1 cellular context compared by ENCODE assay signal in the genomic region with DNA sequence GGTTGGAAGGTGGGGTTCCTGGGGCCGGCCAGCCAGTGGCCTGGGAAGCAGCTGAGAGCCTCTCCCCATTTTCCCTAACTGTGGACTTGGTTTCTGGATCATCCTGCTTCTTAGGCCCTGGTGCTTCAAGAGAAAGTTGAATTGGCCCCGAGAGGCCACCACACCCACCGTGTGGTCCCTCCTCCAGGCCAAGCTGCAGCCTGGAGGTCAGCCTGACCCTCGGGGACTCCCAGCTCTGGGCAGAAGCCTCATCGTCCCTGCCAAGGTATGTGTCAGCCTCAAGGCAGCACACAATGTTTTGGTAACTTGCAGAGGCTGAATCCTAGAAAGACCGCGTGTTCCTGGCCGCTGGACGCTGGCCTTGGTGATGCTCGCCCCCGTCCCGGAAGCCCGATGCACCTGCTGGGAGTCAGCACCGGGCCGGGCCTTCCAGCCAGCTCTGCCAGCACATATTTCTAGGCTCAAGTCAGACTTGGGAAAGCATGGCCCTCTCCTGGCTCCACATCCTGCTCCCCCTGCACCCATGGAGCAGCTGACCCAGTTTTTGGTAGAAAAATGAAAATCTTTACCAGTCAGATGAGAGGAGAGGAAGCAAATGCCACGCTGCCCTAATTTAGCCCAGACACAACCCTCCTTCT.
A peak's percentile ranks its signal among the peaks of the same experiment; 100 is the strongest.
TF ChIP-seq lines count a peak whose summit lies in the region.

No MANE protein-coding gene starts in this region.

TF ChIP-seq in HepG2, 621 proteins besides CTCF, POLR2A, EP300 and RAD21 (continued from another document and continues in another):
- TF ChIP-seq, protein P1, sequence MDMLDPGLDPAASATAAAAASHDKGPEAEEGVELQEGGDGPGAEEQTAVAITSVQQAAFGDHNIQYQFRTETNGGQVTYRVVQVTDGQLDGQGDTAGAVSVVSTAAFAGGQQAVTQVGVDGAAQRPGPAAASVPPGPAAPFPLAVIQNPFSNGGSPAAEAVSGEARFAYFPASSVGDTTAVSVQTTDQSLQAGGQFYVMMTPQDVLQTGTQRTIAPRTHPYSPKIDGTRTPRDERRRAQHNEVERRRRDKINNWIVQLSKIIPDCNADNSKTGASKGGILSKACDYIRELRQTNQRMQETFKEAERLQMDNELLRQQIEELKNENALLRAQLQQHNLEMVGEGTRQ (IDR thresholded peaks at IDR 0.05; ENCODE audit: low read depth, low read length): no peak
- TF ChIP-seq, protein P1 (CRISPR knock-in tag; IDR thresholded peaks at IDR 0.05; ENCODE audit: borderline replicate concordance): no peak
- TF ChIP-seq MAFF (IDR thresholded peaks at IDR 0.05; ENCODE audit: low read depth, low read length): no peak
- no peak for TF ChIP-seq RORA (CRISPR knock-in tag; IDR thresholded peaks at IDR 0.05)
- TF ChIP-seq HNF4A (CRISPR knock-in tag; IDR thresholded peaks at IDR 0.05): 0 out of 2 replicates have a peak, but pooled peaks have one; percentile 16
- TF ChIP-seq SRY (CRISPR knock-in tag; IDR thresholded peaks at IDR 0.05): no peak
- TF ChIP-seq JUN (CRISPR knock-in tag; IDR thresholded peaks at IDR 0.05): no peak
- TF ChIP-seq, protein P2, sequence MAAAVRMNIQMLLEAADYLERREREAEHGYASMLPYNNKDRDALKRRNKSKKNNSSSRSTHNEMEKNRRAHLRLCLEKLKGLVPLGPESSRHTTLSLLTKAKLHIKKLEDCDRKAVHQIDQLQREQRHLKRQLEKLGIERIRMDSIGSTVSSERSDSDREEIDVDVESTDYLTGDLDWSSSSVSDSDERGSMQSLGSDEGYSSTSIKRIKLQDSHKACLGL (CRISPR knock-in tag; IDR thresholded peaks at IDR 0.05): no peak
- TF ChIP-seq KLF9 (CRISPR knock-in tag; IDR thresholded peaks at IDR 0.05; ENCODE audit: low read depth): no peak
- no peak for TF ChIP-seq PCBP2 (optimal IDR thresholded peaks at IDR 0.05; ENCODE audit: low read depth, low read length, poor library complexity, severe bottlenecking)
- TF ChIP-seq ZMYM2 (CRISPR knock-in tag; IDR thresholded peaks at IDR 0.05): no peak
- TF ChIP-seq, protein P3, sequence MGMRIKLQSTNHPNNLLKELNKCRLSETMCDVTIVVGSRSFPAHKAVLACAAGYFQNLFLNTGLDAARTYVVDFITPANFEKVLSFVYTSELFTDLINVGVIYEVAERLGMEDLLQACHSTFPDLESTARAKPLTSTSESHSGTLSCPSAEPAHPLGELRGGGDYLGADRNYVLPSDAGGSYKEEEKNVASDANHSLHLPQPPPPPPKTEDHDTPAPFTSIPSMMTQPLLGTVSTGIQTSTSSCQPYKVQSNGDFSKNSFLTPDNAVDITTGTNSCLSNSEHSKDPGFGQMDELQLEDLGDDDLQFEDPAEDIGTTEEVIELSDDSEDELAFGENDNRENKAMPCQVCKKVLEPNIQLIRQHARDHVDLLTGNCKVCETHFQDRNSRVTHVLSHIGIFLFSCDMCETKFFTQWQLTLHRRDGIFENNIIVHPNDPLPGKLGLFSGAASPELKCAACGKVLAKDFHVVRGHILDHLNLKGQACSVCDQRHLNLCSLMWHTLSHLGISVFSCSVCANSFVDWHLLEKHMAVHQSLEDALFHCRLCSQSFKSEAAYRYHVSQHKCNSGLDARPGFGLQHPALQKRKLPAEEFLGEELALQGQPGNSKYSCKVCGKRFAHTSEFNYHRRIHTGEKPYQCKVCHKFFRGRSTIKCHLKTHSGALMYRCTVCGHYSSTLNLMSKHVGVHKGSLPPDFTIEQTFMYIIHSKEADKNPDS (CRISPR knock-in tag; IDR thresholded peaks at IDR 0.05): no peak
- no peak for TF ChIP-seq NONO (IDR thresholded peaks at IDR 0.05)
- no peak for TF ChIP-seq NONO (CRISPR knock-in tag; conservative IDR thresholded peaks at IDR 0.05)
- TF ChIP-seq, protein P4, sequence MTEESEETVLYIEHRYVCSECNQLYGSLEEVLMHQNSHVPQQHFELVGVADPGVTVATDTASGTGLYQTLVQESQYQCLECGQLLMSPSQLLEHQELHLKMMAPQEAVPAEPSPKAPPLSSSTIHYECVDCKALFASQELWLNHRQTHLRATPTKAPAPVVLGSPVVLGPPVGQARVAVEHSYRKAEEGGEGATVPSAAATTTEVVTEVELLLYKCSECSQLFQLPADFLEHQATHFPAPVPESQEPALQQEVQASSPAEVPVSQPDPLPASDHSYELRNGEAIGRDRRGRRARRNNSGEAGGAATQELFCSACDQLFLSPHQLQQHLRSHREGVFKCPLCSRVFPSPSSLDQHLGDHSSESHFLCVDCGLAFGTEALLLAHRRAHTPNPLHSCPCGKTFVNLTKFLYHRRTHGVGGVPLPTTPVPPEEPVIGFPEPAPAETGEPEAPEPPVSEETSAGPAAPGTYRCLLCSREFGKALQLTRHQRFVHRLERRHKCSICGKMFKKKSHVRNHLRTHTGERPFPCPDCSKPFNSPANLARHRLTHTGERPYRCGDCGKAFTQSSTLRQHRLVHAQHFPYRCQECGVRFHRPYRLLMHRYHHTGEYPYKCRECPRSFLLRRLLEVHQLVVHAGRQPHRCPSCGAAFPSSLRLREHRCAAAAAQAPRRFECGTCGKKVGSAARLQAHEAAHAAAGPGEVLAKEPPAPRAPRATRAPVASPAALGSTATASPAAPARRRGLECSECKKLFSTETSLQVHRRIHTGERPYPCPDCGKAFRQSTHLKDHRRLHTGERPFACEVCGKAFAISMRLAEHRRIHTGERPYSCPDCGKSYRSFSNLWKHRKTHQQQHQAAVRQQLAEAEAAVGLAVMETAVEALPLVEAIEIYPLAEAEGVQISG (CRISPR knock-in tag; IDR thresholded peaks at IDR 0.05): 0 out of 2 replicates have a peak, but pooled peaks have one; percentile 26
- TF ChIP-seq ISX (CRISPR knock-in tag; conservative IDR thresholded peaks at IDR 0.05): no peak
- TF ChIP-seq ARNT2 (CRISPR knock-in tag; IDR thresholded peaks at IDR 0.05; ENCODE audit: low read depth): 0 out of 2 replicates have a peak, but pooled peaks have one; percentile 55
- TF ChIP-seq ZNF788 (CRISPR knock-in tag; IDR thresholded peaks at IDR 0.05; ENCODE audit: borderline replicate concordance): peak; percentile 65; the same call in 1 of the 2 replicates
- TF ChIP-seq, protein P5, sequence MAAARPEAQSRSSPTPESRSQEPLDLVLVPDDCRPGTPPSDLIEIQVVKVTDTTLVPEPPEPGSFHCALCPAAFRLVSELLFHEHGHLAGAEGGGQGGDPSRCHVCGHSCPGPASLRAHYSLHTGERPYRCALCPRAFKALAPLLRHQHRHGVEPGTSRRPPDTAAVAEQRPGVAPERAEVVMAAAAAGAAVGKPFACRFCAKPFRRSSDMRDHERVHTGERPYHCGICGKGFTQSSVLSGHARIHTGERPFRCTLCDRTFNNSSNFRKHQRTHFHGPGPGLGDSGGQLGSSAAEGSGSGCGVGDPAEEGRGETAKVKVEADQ (CRISPR knock-in tag; IDR thresholded peaks at IDR 0.05; ENCODE audit: borderline replicate concordance): no peak
- no peak for TF ChIP-seq TAF1 (CRISPR knock-in tag; IDR thresholded peaks at IDR 0.05)
- no peak for TF ChIP-seq HNRNPK (IDR thresholded peaks at IDR 0.05; ENCODE audit: low read depth, low read length, poor library complexity, severe bottlenecking)
- peak; percentile 80; the same call in 1 of the 2 replicates for TF ChIP-seq ESRRA (CRISPR knock-in tag; IDR thresholded peaks at IDR 0.05; ENCODE audit: low read depth)
- no peak for TF ChIP-seq ZNF34 (CRISPR knock-in tag; IDR thresholded peaks at IDR 0.05; ENCODE audit: borderline replicate concordance)
- TF ChIP-seq, protein P6, sequence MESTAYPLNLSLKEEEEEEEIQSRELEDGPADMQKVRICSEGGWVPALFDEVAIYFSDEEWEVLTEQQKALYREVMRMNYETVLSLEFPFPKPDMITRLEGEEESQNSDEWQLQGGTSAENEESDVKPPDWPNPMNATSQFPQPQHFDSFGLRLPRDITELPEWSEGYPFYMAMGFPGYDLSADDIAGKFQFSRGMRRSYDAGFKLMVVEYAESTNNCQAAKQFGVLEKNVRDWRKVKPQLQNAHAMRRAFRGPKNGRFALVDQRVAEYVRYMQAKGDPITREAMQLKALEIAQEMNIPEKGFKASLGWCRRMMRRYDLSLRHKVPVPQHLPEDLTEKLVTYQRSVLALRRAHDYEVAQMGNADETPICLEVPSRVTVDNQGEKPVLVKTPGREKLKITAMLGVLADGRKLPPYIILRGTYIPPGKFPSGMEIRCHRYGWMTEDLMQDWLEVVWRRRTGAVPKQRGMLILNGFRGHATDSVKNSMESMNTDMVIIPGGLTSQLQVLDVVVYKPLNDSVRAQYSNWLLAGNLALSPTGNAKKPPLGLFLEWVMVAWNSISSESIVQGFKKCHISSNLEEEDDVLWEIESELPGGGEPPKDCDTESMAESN (CRISPR knock-in tag; conservative IDR thresholded peaks at IDR 0.05): no peak
- TF ChIP-seq, protein P7, sequence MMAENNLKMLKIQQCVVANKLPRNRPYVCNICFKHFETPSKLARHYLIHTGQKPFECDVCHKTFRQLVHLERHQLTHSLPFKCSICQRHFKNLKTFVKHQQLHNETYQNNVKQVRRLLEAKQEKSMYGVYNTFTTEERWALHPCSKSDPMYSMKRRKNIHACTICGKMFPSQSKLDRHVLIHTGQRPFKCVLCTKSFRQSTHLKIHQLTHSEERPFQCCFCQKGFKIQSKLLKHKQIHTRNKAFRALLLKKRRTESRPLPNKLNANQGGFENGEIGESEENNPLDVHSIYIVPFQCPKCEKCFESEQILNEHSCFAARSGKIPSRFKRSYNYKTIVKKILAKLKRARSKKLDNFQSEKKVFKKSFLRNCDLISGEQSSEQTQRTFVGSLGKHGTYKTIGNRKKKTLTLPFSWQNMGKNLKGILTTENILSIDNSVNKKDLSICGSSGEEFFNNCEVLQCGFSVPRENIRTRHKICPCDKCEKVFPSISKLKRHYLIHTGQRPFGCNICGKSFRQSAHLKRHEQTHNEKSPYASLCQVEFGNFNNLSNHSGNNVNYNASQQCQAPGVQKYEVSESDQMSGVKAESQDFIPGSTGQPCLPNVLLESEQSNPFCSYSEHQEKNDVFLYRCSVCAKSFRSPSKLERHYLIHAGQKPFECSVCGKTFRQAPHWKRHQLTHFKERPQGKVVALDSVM (CRISPR knock-in tag; IDR thresholded peaks at IDR 0.05): no peak
- no peak for TF ChIP-seq ZNF550 (CRISPR knock-in tag; IDR thresholded peaks at IDR 0.05; ENCODE audit: borderline replicate concordance)
- TF ChIP-seq MIXL1 (CRISPR knock-in tag; IDR thresholded peaks at IDR 0.05): no peak
- TF ChIP-seq, protein P8, sequence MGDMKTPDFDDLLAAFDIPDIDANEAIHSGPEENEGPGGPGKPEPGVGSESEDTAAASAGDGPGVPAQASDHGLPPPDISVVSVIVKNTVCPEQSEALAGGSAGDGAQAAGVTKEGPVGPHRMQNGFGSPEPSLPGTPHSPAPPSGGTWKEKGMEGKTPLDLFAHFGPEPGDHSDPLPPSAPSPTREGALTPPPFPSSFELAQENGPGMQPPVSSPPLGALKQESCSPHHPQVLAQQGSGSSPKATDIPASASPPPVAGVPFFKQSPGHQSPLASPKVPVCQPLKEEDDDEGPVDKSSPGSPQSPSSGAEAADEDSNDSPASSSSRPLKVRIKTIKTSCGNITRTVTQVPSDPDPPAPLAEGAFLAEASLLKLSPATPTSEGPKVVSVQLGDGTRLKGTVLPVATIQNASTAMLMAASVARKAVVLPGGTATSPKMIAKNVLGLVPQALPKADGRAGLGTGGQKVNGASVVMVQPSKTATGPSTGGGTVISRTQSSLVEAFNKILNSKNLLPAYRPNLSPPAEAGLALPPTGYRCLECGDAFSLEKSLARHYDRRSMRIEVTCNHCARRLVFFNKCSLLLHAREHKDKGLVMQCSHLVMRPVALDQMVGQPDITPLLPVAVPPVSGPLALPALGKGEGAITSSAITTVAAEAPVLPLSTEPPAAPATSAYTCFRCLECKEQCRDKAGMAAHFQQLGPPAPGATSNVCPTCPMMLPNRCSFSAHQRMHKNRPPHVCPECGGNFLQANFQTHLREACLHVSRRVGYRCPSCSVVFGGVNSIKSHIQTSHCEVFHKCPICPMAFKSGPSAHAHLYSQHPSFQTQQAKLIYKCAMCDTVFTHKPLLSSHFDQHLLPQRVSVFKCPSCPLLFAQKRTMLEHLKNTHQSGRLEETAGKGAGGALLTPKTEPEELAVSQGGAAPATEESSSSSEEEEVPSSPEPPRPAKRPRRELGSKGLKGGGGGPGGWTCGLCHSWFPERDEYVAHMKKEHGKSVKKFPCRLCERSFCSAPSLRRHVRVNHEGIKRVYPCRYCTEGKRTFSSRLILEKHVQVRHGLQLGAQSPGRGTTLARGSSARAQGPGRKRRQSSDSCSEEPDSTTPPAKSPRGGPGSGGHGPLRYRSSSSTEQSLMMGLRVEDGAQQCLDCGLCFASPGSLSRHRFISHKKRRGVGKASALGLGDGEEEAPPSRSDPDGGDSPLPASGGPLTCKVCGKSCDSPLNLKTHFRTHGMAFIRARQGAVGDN (CRISPR knock-in tag; IDR thresholded peaks at IDR 0.05): peak; percentile 96
- no peak for TF ChIP-seq KAT7 (CRISPR knock-in tag; IDR thresholded peaks at IDR 0.05; ENCODE audit: borderline replicate concordance)
- no peak for TF ChIP-seq ZNF17 (CRISPR knock-in tag; IDR thresholded peaks at IDR 0.05)
- no peak for TF ChIP-seq ZNF674 (CRISPR knock-in tag; IDR thresholded peaks at IDR 0.05; ENCODE audit: low read depth)
- TF ChIP-seq FOXC1 (CRISPR knock-in tag; IDR thresholded peaks at IDR 0.05; ENCODE audit: borderline replicate concordance): no peak; the same call in 1 of the 2 replicates
- TF ChIP-seq ZNF343 (CRISPR knock-in tag; IDR thresholded peaks at IDR 0.05): no peak
- TF ChIP-seq SIX4 (CRISPR knock-in tag; IDR thresholded peaks at IDR 0.05): no peak
- no peak for TF ChIP-seq ZC3H4 (CRISPR knock-in tag; IDR thresholded peaks at IDR 0.05; ENCODE audit: borderline replicate concordance)
- TF ChIP-seq, protein P9, sequence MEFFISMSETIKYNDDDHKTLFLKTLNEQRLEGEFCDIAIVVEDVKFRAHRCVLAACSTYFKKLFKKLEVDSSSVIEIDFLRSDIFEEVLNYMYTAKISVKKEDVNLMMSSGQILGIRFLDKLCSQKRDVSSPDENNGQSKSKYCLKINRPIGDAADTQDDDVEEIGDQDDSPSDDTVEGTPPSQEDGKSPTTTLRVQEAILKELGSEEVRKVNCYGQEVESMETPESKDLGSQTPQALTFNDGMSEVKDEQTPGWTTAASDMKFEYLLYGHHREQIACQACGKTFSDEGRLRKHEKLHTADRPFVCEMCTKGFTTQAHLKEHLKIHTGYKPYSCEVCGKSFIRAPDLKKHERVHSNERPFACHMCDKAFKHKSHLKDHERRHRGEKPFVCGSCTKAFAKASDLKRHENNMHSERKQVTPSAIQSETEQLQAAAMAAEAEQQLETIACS (CRISPR knock-in tag; IDR thresholded peaks at IDR 0.05): no peak
- TF ChIP-seq WIZ (CRISPR knock-in tag; IDR thresholded peaks at IDR 0.05): no peak
